ENCODE assay signal across 1 cellular context in genomic region chr10:27547482-27547881, GRCh38.
TF ChIP-seq lines count a peak whose summit lies in the region.

No MANE protein-coding gene starts in this region.

TF ChIP-seq in GM12878, 131 proteins besides CTCF, POLR2A, EP300 and RAD21:
- TF ChIP-seq DPF2 (IDR thresholded peaks at IDR 0.05), result no peak
- TF ChIP-seq GABPA (IDR thresholded peaks at IDR 0.05; ENCODE audit: low read depth), result no peak
- no peak for TF ChIP-seq EZH2 (IDR thresholded peaks at IDR 0.05; ENCODE audit: borderline replicate concordance, control insufficient read depth, low read depth, low read length)
- TF ChIP-seq IKZF2 (IDR thresholded peaks at IDR 0.05), result no peak
- TF ChIP-seq GATAD2B (conservative IDR thresholded peaks at IDR 0.05; ENCODE audit: low read depth), result no peak
- TF ChIP-seq YBX1 (IDR thresholded peaks at IDR 0.05), result no peak
- TF ChIP-seq CUX1 (IDR thresholded peaks at IDR 0.05; ENCODE audit: insufficient replicate concordance, low read depth, low read length), result no peak
- TF ChIP-seq ESRRA (IDR thresholded peaks at IDR 0.05; ENCODE audit: low read length), result no peak
- TF ChIP-seq RB1 (IDR thresholded peaks at IDR 0.05; ENCODE audit: borderline replicate concordance), result no peak
- TF ChIP-seq PAX5 (IDR thresholded peaks at IDR 0.05; ENCODE audit: borderline replicate concordance, low read depth, low read length), result no peak
- TF ChIP-seq HCFC1 (IDR thresholded peaks at IDR 0.05; ENCODE audit: low read length), result no peak
- TF ChIP-seq PRDM15 (CRISPR knock-in tag; IDR thresholded peaks at IDR 0.05), result no peak
- TF ChIP-seq NR2C2 (IDR thresholded peaks at IDR 0.05; ENCODE audit: borderline replicate concordance, control insufficient read depth, insufficient read length, low read depth), result no peak
- no peak for TF ChIP-seq MYB (IDR thresholded peaks at IDR 0.05; ENCODE audit: borderline replicate concordance, low read depth, low read length)
- no peak for TF ChIP-seq PML (IDR thresholded peaks at IDR 0.05; ENCODE audit: low read length)
- TF ChIP-seq JUNB (IDR thresholded peaks at IDR 0.05), result no peak
- no peak for TF ChIP-seq ZBED1 (IDR thresholded peaks at IDR 0.05; ENCODE audit: borderline replicate concordance)
- no peak for TF ChIP-seq SUPT20H (IDR thresholded peaks at IDR 0.05; ENCODE audit: borderline replicate concordance, control insufficient read depth, low read depth, low read length)
